In the genomic region with DNA sequence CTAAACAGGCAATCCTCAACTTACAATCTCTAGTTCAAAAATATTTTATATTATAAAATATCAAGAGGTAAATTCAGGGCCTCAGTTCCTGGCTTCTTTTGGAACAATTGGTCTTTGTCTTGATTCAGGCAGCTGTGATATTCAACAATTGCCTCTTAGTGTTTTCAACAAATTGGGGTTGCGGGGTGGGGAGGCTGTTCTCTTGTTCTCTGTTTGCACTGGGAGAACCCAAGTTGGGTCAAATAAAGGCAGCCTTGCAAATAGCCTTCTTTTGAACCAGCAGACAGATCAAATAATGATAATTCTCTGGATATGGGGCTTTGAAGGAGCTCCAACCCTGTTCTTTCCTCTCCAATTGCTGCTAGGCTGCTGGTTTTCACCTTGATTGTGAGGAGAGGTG, we compare ENCODE assay signal across 24 cellular contexts.
A peak's percentile ranks its signal among the peaks of the same experiment; 100 is the strongest.
DNase-seq lines count a peak whose midpoint lies in the region; FAIRE-seq and TF ChIP-seq lines count a peak whose summit lies in the region.
"Had no signal": no experiment of that assay in that cellular context is flagged by ENCODE, and none has a peak within 500 bp of the region (broad histone marks: within the 10 kb centered on the region; RNA-seq: fewer than 3 reads in every experiment).

No MANE protein-coding gene starts in this region.

- H3K9me3 Mint-ChIP-seq in neural progenitor cell: no peaks in the 10 kb centered on the region
- no peaks in the 10 kb centered on the region for H3K9me3 Mint-ChIP-seq in activated T-cell treated with anti-CD3 and anti-CD28 coated beads, Interleukin-2, amount 50 U/mL, for 24 hours
- H3K9me3 Mint-ChIP-seq: activated CD4-positive, alpha-beta memory T cell treated with anti-CD3 and anti-CD28 coated beads for 36 hours; activated naive CD4-positive, alpha-beta T cell treated with anti-CD3 and anti-CD28 coated beads, Interleukin-2, amount 50 U/mL, for 72 hours; dendritic cell treated with granulocyte-macrophage colony-stimulating factor and Interleukin-4, amounts not matched to agents 40 ng/mL and 50 ng/mL, for 4 days; IgD-negative memory B cell had no signal

- no peak overlapping the region for H3K9ac ChIP-seq in neural progenitor cell

- H3K4me1 ChIP-seq in neural progenitor cell: peaks cover 14% of the 10 kb centered on the region
- H3K4me1 ChIP-seq: psoas muscle, vagina had no signal

- no peaks in the 10 kb centered on the region for H3K27me3 ChIP-seq in neural progenitor cell
- H3K27me3 ChIP-seq: vagina had no signal

- H3K27ac Mint-ChIP-seq in neural progenitor cell: peak overlapping the region; percentile 50
- H3K27ac Mint-ChIP-seq in activated T-cell treated with anti-CD3 and anti-CD28 coated beads, Interleukin-2, amount 50 U/mL, for 24 hours: no peak overlapping the region
- H3K27ac Mint-ChIP-seq: activated CD4-positive, alpha-beta memory T cell treated with anti-CD3 and anti-CD28 coated beads for 36 hours; activated naive CD4-positive, alpha-beta T cell treated with anti-CD3 and anti-CD28 coated beads, Interleukin-2, amount 50 U/mL, for 72 hours; CD4-positive, alpha-beta memory T cell; dendritic cell treated with granulocyte-macrophage colony-stimulating factor and Interleukin-4, amounts not matched to agents 40 ng/mL and 50 ng/mL, for 4 days; IgD-negative memory B cell had no signal

- peaks cover 23% of the 10 kb centered on the region for H3K36me3 ChIP-seq in neural progenitor cell
- H3K36me3 ChIP-seq: vagina had no signal

- peak overlapping the region; percentile 42 for H3K27ac ChIP-seq in neural progenitor cell
- H3K27ac ChIP-seq: psoas muscle, vagina had no signal

- no peak overlapping the region for H3K4me3 Mint-ChIP-seq in neural progenitor cell
- H3K4me3 Mint-ChIP-seq in activated T-cell treated with anti-CD3 and anti-CD28 coated beads, Interleukin-2, amount 50 U/mL, for 24 hours: no peak overlapping the region
- H3K4me3 Mint-ChIP-seq: activated CD4-positive, alpha-beta memory T cell treated with anti-CD3 and anti-CD28 coated beads for 36 hours; CD4-positive, alpha-beta memory T cell; dendritic cell treated with granulocyte-macrophage colony-stimulating factor and Interleukin-4, amounts not matched to agents 40 ng/mL and 50 ng/mL, for 4 days; IgD-negative memory B cell had no signal

- DNase-seq in Ammon's horn (ENCODE audit: low spot score) (peak; percentile 78), NCI-H69 (lab: John Stamatoyannopoulos, UW) (peak; percentile 57), frontal cortex (ENCODE audit: low spot score in 2 of 2) (peak in 1 of 2 donors; percentile 6), neural progenitor cell (ENCODE audit: low spot score) (peak; percentile 26), NCI-H524 treated with DMSO at 0.1 percent for 48 hours (lab: John Stamatoyannopoulos, UW) (no peak), NCI-H345 treated with DMSO at 0.1 percent for 48 hours (lab: John Stamatoyannopoulos, UW; ENCODE audit: unreplicated experiment) (no peak)
- DNase-seq in activated T-cell treated with anti-CD3 and anti-CD28 coated beads, Interleukin-2, amount 50 U/mL, for 24 hours: no peak
- no peak for DNase-seq in stimulated activated CD4-positive, alpha-beta T cell treated with anti-CD3 and anti-CD28 coated beads, Interleukin-4, amount 100 ng/mL, for 1 hour
- DNase-seq: activated CD4-positive, alpha-beta memory T cell treated with anti-CD3 and anti-CD28 coated beads for 36 hours; activated CD8-positive, alpha-beta memory T cell treated with anti-CD3 and anti-CD28 coated beads, Interleukin-2, amount 50 U/mL, for 4 hours; CD4-positive, alpha-beta memory T cell; central memory CD4-positive, alpha-beta T cell; mucosa of descending colon; NCI-H1048; NCI-H187; NCI-H526 treated with DMSO at 0.1 percent for 48 hours; psoas muscle; stimulated activated naive CD4-positive, alpha-beta T cell treated with Interleukin-2 at 50 U/mL for 16 hours had no signal

- H3K79me2 ChIP-seq in neural progenitor cell (ENCODE audit: low read depth): no peaks in the 10 kb centered on the region

- no peaks in the 10 kb centered on the region for H3K27me3 Mint-ChIP-seq in neural progenitor cell (ENCODE audit: insufficient read depth, low read depth)
- peaks cover 23% of the 10 kb centered on the region for H3K27me3 Mint-ChIP-seq in activated T-cell treated with anti-CD3 and anti-CD28 coated beads, Interleukin-2, amount 50 U/mL, for 24 hours
- H3K27me3 Mint-ChIP-seq: activated CD4-positive, alpha-beta memory T cell treated with anti-CD3 and anti-CD28 coated beads for 36 hours; CD4-positive, alpha-beta memory T cell; dendritic cell treated with granulocyte-macrophage colony-stimulating factor and Interleukin-4, amounts not matched to agents 40 ng/mL and 50 ng/mL, for 4 days had no signal

- peaks cover 4% of the 10 kb centered on the region for H3K9me3 ChIP-seq in neural progenitor cell (ENCODE audit: low read depth)
- H3K9me3 ChIP-seq: mucosa of descending colon, psoas muscle, vagina had no signal

- peaks cover 10% of the 10 kb centered on the region for H3K4me1 Mint-ChIP-seq in neural progenitor cell
- no peaks in the 10 kb centered on the region for H3K4me1 Mint-ChIP-seq in activated T-cell treated with anti-CD3 and anti-CD28 coated beads, Interleukin-2, amount 50 U/mL, for 24 hours (ENCODE audit: low read depth)
- H3K4me1 Mint-ChIP-seq: CD4-positive, alpha-beta memory T cell; IgD-negative memory B cell had no signal

- no peak for TF ChIP-seq CTCF in neural progenitor cell (IDR thresholded peaks at IDR 0.05)

- H3F3A ChIP-seq in neural progenitor cell (ENCODE audit: low read depth): peaks cover 5% of the 10 kb centered on the region

- H3K4me3 ChIP-seq in neural progenitor cell: no peak overlapping the region
- H3K4me3 ChIP-seq: mucosa of descending colon, psoas muscle, vagina had no signal

- peak; percentile 74 for FAIRE-seq in frontal cortex (lab: Jason Lieb, UNC)
- FAIRE-seq: H54, keratinocyte had no signal

- H3K4me2 ChIP-seq in neural progenitor cell: no peak overlapping the region

- no peak overlapping the region for H2AFZ ChIP-seq in neural progenitor cell (replicated peaks)

- peaks cover 59% of the 10 kb centered on the region for H3K36me3 Mint-ChIP-seq in neural progenitor cell
- no peaks in the 10 kb centered on the region for H3K36me3 Mint-ChIP-seq in activated T-cell treated with anti-CD3 and anti-CD28 coated beads, Interleukin-2, amount 50 U/mL, for 24 hours (ENCODE audit: low read depth)
- H3K36me3 Mint-ChIP-seq: activated CD4-positive, alpha-beta memory T cell treated with anti-CD3 and anti-CD28 coated beads for 36 hours; activated naive CD4-positive, alpha-beta T cell treated with anti-CD3 and anti-CD28 coated beads, Interleukin-2, amount 50 U/mL, for 72 hours; CD4-positive, alpha-beta memory T cell; IgD-negative memory B cell had no signal

- H4K20me1 ChIP-seq in neural progenitor cell (ENCODE audit: low read depth): no peaks in the 10 kb centered on the region

Comparison
In these comparisons a context has a peak if more than half of its experiments do, and no peak if none do; other contexts are left out.
1. DNase-seq: peak in Ammon's horn (single experiment), NCI-H69 (single experiment) and neural progenitor cell (single experiment); none in activated T-cell treated with anti-CD3 and anti-CD28 coated beads, Interleukin-2, amount 50 U/mL, for 24 hours (single experiment), stimulated activated CD4-positive, alpha-beta T cell treated with anti-CD3 and anti-CD28 coated beads, Interleukin-4, amount 100 ng/mL, for 1 hour (single experiment), NCI-H524 treated with DMSO at 0.1 percent for 48 hours (single experiment) and NCI-H345 treated with DMSO at 0.1 percent for 48 hours (single experiment).